ENCODE assay signal across 18 cellular contexts in genomic region chr20:15922556-15922955, GRCh38.
DNase-seq lines count a peak whose midpoint lies in the region; ATAC-seq and TF ChIP-seq lines count a peak whose summit lies in the region.
"Had no signal": no experiment of that assay in that cellular context is flagged by ENCODE, and none has a peak within 500 bp of the region (broad histone marks: within the 10 kb centered on the region; RNA-seq: fewer than 3 reads in every experiment).

No MANE protein-coding gene starts in this region.

- DNase-seq in MM.1S (no peak), chondrocyte (ENCODE audit: low spot score) (no peak), right atrium auricular region (ENCODE audit: low spot score) (no peak), immature natural killer cell (no peak), lower lobe of right lung (no peak)
- DNase-seq: activated CD8-positive, alpha-beta T cell treated with anti-CD3 and anti-CD28 coated beads, Interleukin-2, amount 10 ng/mL, durations not matched to agents 7 days and 5 days; Calu3; GM23248; heart left ventricle; IMR-90; left cardiac atrium; NCI-H1048 had no signal

- H3K4me1 Mint-ChIP-seq in chondrocyte (ENCODE audit: low read depth) (no peaks in the 10 kb centered on the region), immature natural killer cell (no peaks in the 10 kb centered on the region)

- H3K9me2 ChIP-seq in MM.1S (replicated peaks; ENCODE audit: insufficient read depth, low read length) = no peaks in the 10 kb centered on the region

- ATAC-seq in GM18505 (IDR thresholded peaks at IDR 0.05; ENCODE audit: unreplicated experiment) (peak; percentile 48), GM21360 (IDR thresholded peaks at IDR 0.05; ENCODE audit: unreplicated experiment) (peak; percentile 35), HG03060 (IDR thresholded peaks at IDR 0.05; ENCODE audit: low read depth, unreplicated experiment) (peak; percentile 15), lower lobe of right lung (no peak)
- ATAC-seq: activated CD8-positive, alpha-beta T cell treated with anti-CD3 and anti-CD28 coated beads, Interleukin-2, amount 10 ng/mL, durations not matched to agents 7 days and 5 days; heart left ventricle; left cardiac atrium had no signal

- no peak overlapping the region for H3K4me3 ChIP-seq in MM.1S (ENCODE audit: low read length)
- H3K4me3 ChIP-seq in right atrium auricular region = no peak overlapping the region
- H3K4me3 ChIP-seq in lower lobe of right lung = no peak overlapping the region
- H3K4me3 ChIP-seq: coronary artery, GM23248, heart left ventricle, SJSA1 had no signal

- no peak overlapping the region for H3K27ac ChIP-seq in MM.1S (ENCODE audit: low read length)
- H3K27ac ChIP-seq in right atrium auricular region = no peak overlapping the region
- H3K27ac ChIP-seq in lower lobe of right lung = no peak overlapping the region
- H3K27ac ChIP-seq: coronary artery, GM23248, heart left ventricle, SJSA1 had no signal

- H3K36me3 Mint-ChIP-seq in chondrocyte (ENCODE audit: low read depth) (no peaks in the 10 kb centered on the region), immature natural killer cell (no peaks in the 10 kb centered on the region)

- no peak overlapping the region for H3K9ac ChIP-seq in MM.1S (ENCODE audit: low read length)
- H3K9ac ChIP-seq: GM23248 had no signal

- H3K27me3 Mint-ChIP-seq in chondrocyte (ENCODE audit: low read depth) (peaks cover 10% of the 10 kb centered on the region), immature natural killer cell (ENCODE audit: low read depth in 3 of 3) (peaks cover 3 to 5% (median 4%) of the 10 kb centered on the region in 3 donors)

- intact Hi-C loops in lower lobe of right lung (cut with DNase I) = no loop called here

- H3K9me3 ChIP-seq in MM.1S (replicated peaks; ENCODE audit: insufficient read depth, low read length) (no peaks in the 10 kb centered on the region), right atrium auricular region (no peaks in the 10 kb centered on the region), lower lobe of right lung (no peaks in the 10 kb centered on the region)
- H3K9me3 ChIP-seq: heart left ventricle, SJSA1 had no signal

- H3K9me3 Mint-ChIP-seq in chondrocyte (ENCODE audit: low read depth) (no peaks in the 10 kb centered on the region), immature natural killer cell (peaks cover 0 to 10% (median 0%) of the 10 kb centered on the region in 6 donors)

- H3K4me1 ChIP-seq in MM.1S (ENCODE audit: low read length) (peaks cover 24% of the 10 kb centered on the region), right atrium auricular region (no peaks in the 10 kb centered on the region), lower lobe of right lung (no peaks in the 10 kb centered on the region)
- H3K4me1 ChIP-seq: heart left ventricle had no signal

- H3F3A ChIP-seq in MM.1S (ENCODE audit: insufficient read depth, low read length) = no peaks in the 10 kb centered on the region

- no peak for TF ChIP-seq CTCF in MM.1S (IDR thresholded peaks at IDR 0.05; ENCODE audit: low read length)
- no peak for TF ChIP-seq CTCF in chondrocyte (IDR thresholded peaks at IDR 0.05)
- TF ChIP-seq CTCF in right atrium auricular region (IDR thresholded peaks at IDR 0.05) = no peak
- no peak for TF ChIP-seq CTCF in lower lobe of right lung (IDR thresholded peaks at IDR 0.05)

- no peak for TF ChIP-seq POLR2A in GM18505 (IDR thresholded peaks at IDR 0.05; ENCODE audit: borderline replicate concordance, extremely low read depth, insufficient read depth, insufficient read length)

- H3K27me3 ChIP-seq in MM.1S (replicated peaks; ENCODE audit: insufficient read depth, low read length) = no peaks in the 10 kb centered on the region
- H3K27me3 ChIP-seq in right atrium auricular region = no peaks in the 10 kb centered on the region
- no peaks in the 10 kb centered on the region for H3K27me3 ChIP-seq in lower lobe of right lung (ENCODE audit: low read depth)
- H3K27me3 ChIP-seq: heart left ventricle, SJSA1 had no signal

- peak overlapping the region; percentile 22; the same call in 1 of the 2 replicates for H3K4me2 ChIP-seq in MM.1S (ENCODE audit: low read depth, low read length)

- H3K79me2 ChIP-seq in MM.1S (ENCODE audit: low read length) = no peaks in the 10 kb centered on the region

- no peaks in the 10 kb centered on the region for H3K36me3 ChIP-seq in MM.1S (replicated peaks; ENCODE audit: insufficient read depth, low read length)
- H3K36me3 ChIP-seq in right atrium auricular region = no peaks in the 10 kb centered on the region
- H3K36me3 ChIP-seq in lower lobe of right lung = no peaks in the 10 kb centered on the region
- H3K36me3 ChIP-seq: heart left ventricle, SJSA1 had no signal

- H4K20me1 ChIP-seq in MM.1S (ENCODE audit: insufficient read depth, low read length) = no peaks in the 10 kb centered on the region

- H2AFZ ChIP-seq in MM.1S (ENCODE audit: low read length) = no peak overlapping the region
- H2AFZ ChIP-seq: GM23248 had no signal

- H3K27ac Mint-ChIP-seq in chondrocyte (ENCODE audit: unreplicated experiment) = no peak overlapping the region
- H3K27ac Mint-ChIP-seq in immature natural killer cell = no peak overlapping the region
- H3K27ac Mint-ChIP-seq: activated CD8-positive, alpha-beta T cell treated with anti-CD3 and anti-CD28 coated beads, Interleukin-2, amount 10 ng/mL, durations not matched to agents 7 days and 5 days; progenitor cell of endocrine pancreas had no signal

- H3K4me3 Mint-ChIP-seq in chondrocyte (ENCODE audit: unreplicated experiment) (no peak overlapping the region), immature natural killer cell (no peak overlapping the region)
- H3K4me3 Mint-ChIP-seq: activated CD8-positive, alpha-beta T cell treated with anti-CD3 and anti-CD28 coated beads, Interleukin-2, amount 10 ng/mL, durations not matched to agents 7 days and 5 days had no signal

Comparison
In these comparisons a context has a peak if more than half of its experiments do, and no peak if none do; other contexts are left out.
1. ATAC-seq: peak in GM18505 (single experiment), GM21360 (single experiment) and HG03060 (single experiment); none in lower lobe of right lung (0 of 2).